ENCODE assay signal across 9 cellular contexts in the genomic region with DNA sequence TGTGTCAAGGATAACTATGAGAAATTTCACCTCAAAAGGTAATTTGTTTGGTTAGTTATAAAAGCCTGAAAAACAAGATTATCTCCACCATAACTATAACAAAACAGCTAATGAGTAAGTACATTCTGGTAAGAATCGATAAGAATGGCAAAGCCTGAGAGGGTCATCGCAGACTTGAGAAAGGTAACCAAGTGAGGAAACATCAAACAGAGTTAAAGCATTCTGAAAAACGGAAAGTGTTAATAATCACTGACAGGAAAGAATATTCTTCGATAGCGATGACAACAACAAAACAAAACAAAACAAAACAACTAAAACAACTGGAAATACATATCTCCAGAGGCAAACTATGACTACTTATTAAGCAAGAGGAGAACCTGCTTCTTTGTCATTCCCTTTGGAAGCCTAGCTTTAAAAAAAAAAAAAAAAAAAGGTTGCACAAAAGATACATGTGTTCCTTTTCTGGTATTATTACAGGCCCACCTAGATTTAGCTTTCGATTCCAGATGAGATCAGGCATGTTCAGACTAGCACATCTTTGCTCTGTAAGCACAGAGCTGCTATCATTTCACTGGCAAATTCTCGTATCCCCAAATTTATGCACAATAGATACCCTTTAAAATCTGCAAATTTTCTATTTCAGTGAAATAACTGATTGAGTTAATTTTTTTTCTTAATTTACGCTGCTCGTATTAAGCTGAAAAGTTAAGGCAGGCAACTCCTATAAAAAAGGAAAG.
DNase-seq lines count a peak whose midpoint lies in the region; ATAC-seq and TF ChIP-seq lines count a peak whose summit lies in the region.
"Had no signal": no experiment of that assay in that cellular context is flagged by ENCODE, and none has a peak within 500 bp of the region (broad histone marks: within the 10 kb centered on the region; RNA-seq: fewer than 3 reads in every experiment).

No MANE protein-coding gene starts in this region.

- intact Hi-C loops in heart right ventricle (cut with DNase I) = loop anchor here in 2 of 10 donors (5.0 kb wide), 2 partner anchors 32 to 173 kb away; no protein-coding TSS in a partner anchor
- intact Hi-C loops in Right ventricle myocardium inferior (cut with DNase I) = loop anchor here (5.0 kb wide), 2 partner anchors 32 to 67 kb away; no protein-coding TSS in a partner anchor
- intact Hi-C loops in dorsolateral prefrontal cortex (cut with DNase I) = loop anchor here (5.0 to 10.0 kb wide), 5 partner anchors 67 to 698 kb away; a partner anchor contains a TSS
- intact Hi-C loops in vagina (cut with DNase I) = no loop called here

- ATAC-seq in heart right ventricle (no peak), Right ventricle myocardium inferior (no peak)

- H3K9me3 ChIP-seq in heart right ventricle (no peaks in the 10 kb centered on the region), vagina (no peaks in the 10 kb centered on the region)

- peak overlapping the region in 6 of 10 donors; percentile 10 to 89 (median 48) for H3K27ac ChIP-seq in heart right ventricle
- peak overlapping the region; percentile 60 to 99 (median 96) for H3K27ac ChIP-seq in dorsolateral prefrontal cortex
- H3K27ac ChIP-seq in vagina = peak overlapping the region; percentile 79

- H3K4me1 ChIP-seq in heart right ventricle = peaks cover 0 to 89% (median 64%) of the 10 kb centered on the region in 9 donors
- H3K4me1 ChIP-seq in vagina = peaks cover 29% of the 10 kb centered on the region

- H3K36me3 ChIP-seq in heart right ventricle (no peaks in the 10 kb centered on the region), vagina (no peaks in the 10 kb centered on the region)

- TF ChIP-seq POLR2A in vagina (IDR thresholded peaks at IDR 0.05) = no peak

- H3K4me3 ChIP-seq in heart right ventricle (no peak overlapping the region), dorsolateral prefrontal cortex (peak overlapping the region in 57 of 59 donors; percentile 3 to 76 (median 56)), vagina (peak overlapping the region in 1 of 2 donors; percentile 25)

- TF ChIP-seq CTCF in heart right ventricle (IDR thresholded peaks at IDR 0.05) (no peak), dorsolateral prefrontal cortex (IDR thresholded peaks at IDR 0.05 in 54 of 56, conservative IDR thresholded peaks at IDR 0.05 in 2 of 56; ENCODE audit: low read depth in 1 of 56, partially characterized antibody in 56 of 56) (peak in 3 of 56 donors; percentile 5 to 22 (median 9)), vagina (IDR thresholded peaks at IDR 0.05) (no peak)

- H3K27me3 ChIP-seq in heart right ventricle (no peaks in the 10 kb centered on the region), dorsolateral prefrontal cortex (no peaks in the 10 kb centered on the region), vagina (no peaks in the 10 kb centered on the region)

- whole genome bisulfite sequencing in heart right ventricle, 2 donors = 84 to 93% methylated on average over 9 of the region's 9 CpGs

- DNase-seq in heart right ventricle (no peak), Right ventricle myocardium inferior (ENCODE audit: missing footprints) (no peak), M059J (ENCODE audit: low read depth) (peak; percentile 47), dorsolateral prefrontal cortex (no peak), vagina (ENCODE audit: extremely low spot score in 2 of 2) (no peak), hypothalamus (lab: John Stamatoyannopoulos, UW) (no peak), T-helper 1 cell (no peak)
- DNase-seq in activated T-cell treated with anti-CD3 and anti-CD28 coated beads, Interleukin-2, amount 50 U/mL, for 48 hours = no peak
- DNase-seq: SW 1271 had no signal

Comparison
In these comparisons a context has a peak if more than half of its experiments do, and no peak if none do; other contexts are left out.
1. H3K4me3 ChIP-seq: peak in dorsolateral prefrontal cortex (57 of 59); none in heart right ventricle (0 of 10).
2. Peak in every context shown above with its lines, with median percentiles within 50 percentile points of each other: H3K27ac ChIP-seq.